Comparison of ENCODE assay signal across 1 cellular context in the genomic region with DNA sequence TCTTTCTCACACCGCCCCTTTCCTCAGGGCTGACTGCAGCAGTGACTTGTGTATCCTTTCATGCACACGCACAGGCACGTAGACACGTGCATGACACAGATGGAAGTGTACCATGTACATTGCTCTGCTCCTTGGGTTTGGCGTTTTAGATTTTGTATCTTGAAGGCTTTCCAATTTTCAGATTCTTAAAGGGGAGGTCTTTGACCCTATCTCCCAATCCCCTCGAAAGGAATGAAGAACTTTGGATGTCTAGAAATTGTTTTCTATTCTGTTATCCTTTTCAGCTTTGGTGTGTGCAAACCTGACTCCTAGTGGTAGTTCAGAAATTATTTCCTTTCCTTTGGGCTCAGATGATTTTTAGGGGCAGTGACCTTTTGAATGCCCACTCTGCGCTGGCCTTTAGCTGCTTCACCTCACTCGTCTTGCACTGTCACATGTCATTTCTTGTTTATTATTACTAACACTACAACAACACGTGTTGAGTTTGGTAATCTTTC.
TF ChIP-seq lines count a peak whose summit lies in the region.

No MANE protein-coding gene starts in this region.

TF ChIP-seq in GM12878, 131 proteins besides CTCF, POLR2A, EP300 and RAD21 (continued from another document):
- TF ChIP-seq ZBTB11 (CRISPR knock-in tag; IDR thresholded peaks at IDR 0.05) (no peak), NKRF (conservative IDR thresholded peaks at IDR 0.05) (no peak), ASH2L (IDR thresholded peaks at IDR 0.05; ENCODE audit: borderline replicate concordance, low read depth) (no peak), ZNF384 (IDR thresholded peaks at IDR 0.05; ENCODE audit: borderline replicate concordance, low read depth, low read length) (peak; percentile 35; the same call in 1 of the 2 replicates), ZBED1 (IDR thresholded peaks at IDR 0.05; ENCODE audit: borderline replicate concordance) (no peak), KLF5 (IDR thresholded peaks at IDR 0.05; ENCODE audit: partially characterized antibody) (no peak), E2F8 (IDR thresholded peaks at IDR 0.05; ENCODE audit: low read depth, partially characterized antibody) (no peak), PAX5 (IDR thresholded peaks at IDR 0.05; ENCODE audit: borderline replicate concordance, low read depth, low read length) (no peak), ATF7 (IDR thresholded peaks at IDR 0.05; ENCODE audit: low read depth) (no peak), SUZ12 (IDR thresholded peaks at IDR 0.05; ENCODE audit: unreplicated experiment) (no peak), FOXK2 (IDR thresholded peaks at IDR 0.05) (no peak), RFX5 (IDR thresholded peaks at IDR 0.05; ENCODE audit: low read depth, low read length) (no peak), ZZZ3 (IDR thresholded peaks at IDR 0.05; ENCODE audit: control insufficient read depth, insufficient read length, low read depth) (no peak), NFYA (IDR thresholded peaks at IDR 0.05; ENCODE audit: borderline replicate concordance, low read depth, low read length) (no peak), HDAC6 (IDR thresholded peaks at IDR 0.05; ENCODE audit: unreplicated experiment) (no peak), FOS (IDR thresholded peaks at IDR 0.05; ENCODE audit: borderline replicate concordance, extremely low read depth, insufficient read length) (no peak), MLLT1 (IDR thresholded peaks at IDR 0.05) (peak; percentile 85), BCLAF1 (IDR thresholded peaks at IDR 0.05) (no peak), ZNF622 (IDR thresholded peaks at IDR 0.05) (no peak), GATAD2B (conservative IDR thresholded peaks at IDR 0.05; ENCODE audit: low read depth) (no peak), RAD51 (IDR thresholded peaks at IDR 0.05) (no peak), NR2F1 (conservative IDR thresholded peaks at IDR 0.05) (peak; percentile 51; the same call in 1 of the 2 replicates), CEBPB (IDR thresholded peaks at IDR 0.05; ENCODE audit: borderline replicate concordance in 1 of 2, low read depth in 2 of 2, low read length in 2 of 2) (no peak), ZNF687 (IDR thresholded peaks at IDR 0.05) (no peak), SMC3 (IDR thresholded peaks at IDR 0.05; ENCODE audit: borderline replicate concordance, low read length) (peak; percentile 58; the same call in 1 of the 2 replicates), BCL11A (IDR thresholded peaks at IDR 0.05; ENCODE audit: low read depth, low read length) (no peak), SMAD5 (IDR thresholded peaks at IDR 0.05; ENCODE audit: low read depth) (no peak), SUPT20H (IDR thresholded peaks at IDR 0.05; ENCODE audit: borderline replicate concordance, control insufficient read depth, low read depth, low read length) (no peak), IKZF2 (IDR thresholded peaks at IDR 0.05) (no peak), RUNX3 (IDR thresholded peaks at IDR 0.05; ENCODE audit: low read length) (no peak), SREBF2 (IDR thresholded peaks at IDR 0.05; ENCODE audit: low read length) (no peak), MEF2B (IDR thresholded peaks at IDR 0.05; ENCODE audit: partially characterized antibody, poor library complexity, severe bottlenecking) (no peak), ZNF207 (IDR thresholded peaks at IDR 0.05; ENCODE audit: borderline replicate concordance) (no peak)
- TF ChIP-seq, protein P1, sequence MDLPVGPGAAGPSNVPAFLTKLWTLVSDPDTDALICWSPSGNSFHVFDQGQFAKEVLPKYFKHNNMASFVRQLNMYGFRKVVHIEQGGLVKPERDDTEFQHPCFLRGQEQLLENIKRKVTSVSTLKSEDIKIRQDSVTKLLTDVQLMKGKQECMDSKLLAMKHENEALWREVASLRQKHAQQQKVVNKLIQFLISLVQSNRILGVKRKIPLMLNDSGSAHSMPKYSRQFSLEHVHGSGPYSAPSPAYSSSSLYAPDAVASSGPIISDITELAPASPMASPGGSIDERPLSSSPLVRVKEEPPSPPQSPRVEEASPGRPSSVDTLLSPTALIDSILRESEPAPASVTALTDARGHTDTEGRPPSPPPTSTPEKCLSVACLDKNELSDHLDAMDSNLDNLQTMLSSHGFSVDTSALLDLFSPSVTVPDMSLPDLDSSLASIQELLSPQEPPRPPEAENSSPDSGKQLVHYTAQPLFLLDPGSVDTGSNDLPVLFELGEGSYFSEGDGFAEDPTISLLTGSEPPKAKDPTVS (IDR thresholded peaks at IDR 0.05; ENCODE audit: low read depth, low read length): no peak
- TF ChIP-seq, protein P2, sequence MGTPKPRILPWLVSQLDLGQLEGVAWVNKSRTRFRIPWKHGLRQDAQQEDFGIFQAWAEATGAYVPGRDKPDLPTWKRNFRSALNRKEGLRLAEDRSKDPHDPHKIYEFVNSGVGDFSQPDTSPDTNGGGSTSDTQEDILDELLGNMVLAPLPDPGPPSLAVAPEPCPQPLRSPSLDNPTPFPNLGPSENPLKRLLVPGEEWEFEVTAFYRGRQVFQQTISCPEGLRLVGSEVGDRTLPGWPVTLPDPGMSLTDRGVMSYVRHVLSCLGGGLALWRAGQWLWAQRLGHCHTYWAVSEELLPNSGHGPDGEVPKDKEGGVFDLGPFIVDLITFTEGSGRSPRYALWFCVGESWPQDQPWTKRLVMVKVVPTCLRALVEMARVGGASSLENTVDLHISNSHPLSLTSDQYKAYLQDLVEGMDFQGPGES (IDR thresholded peaks at IDR 0.05): no peak
- TF ChIP-seq, protein P3, sequence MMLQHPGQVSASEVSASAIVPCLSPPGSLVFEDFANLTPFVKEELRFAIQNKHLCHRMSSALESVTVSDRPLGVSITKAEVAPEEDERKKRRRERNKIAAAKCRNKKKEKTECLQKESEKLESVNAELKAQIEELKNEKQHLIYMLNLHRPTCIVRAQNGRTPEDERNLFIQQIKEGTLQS (IDR thresholded peaks at IDR 0.05; ENCODE audit: borderline replicate concordance, extremely low read depth, low read depth, low read length): no peak
